In the genomic region with DNA sequence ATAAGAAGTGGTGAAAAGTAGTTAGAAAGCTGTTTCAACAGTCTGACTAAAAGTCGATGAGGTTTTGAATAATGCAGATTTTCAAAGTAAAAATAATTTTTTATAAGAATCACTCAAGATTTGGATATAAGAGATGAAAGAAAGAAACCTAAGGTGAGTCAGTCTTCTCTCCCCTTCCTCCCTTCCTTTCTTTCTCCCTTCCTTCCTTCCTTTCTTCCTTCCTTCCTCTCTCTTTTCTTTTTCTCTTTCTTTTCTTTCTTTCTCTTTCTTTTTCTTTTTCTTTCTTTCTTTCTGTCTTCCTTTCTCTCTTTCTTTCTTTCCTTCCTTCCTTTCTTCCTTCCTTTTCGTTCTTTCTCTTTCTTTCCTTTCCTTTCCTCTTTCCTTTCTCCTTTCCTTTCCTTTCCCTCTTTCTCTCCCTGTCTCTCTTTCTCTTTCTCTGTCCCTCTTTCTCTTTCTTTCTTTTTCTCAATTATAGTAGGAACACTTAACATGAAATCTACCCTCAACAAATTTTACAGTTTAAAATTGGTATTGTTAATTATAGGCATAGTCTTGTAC, we compare ENCODE assay signal across 35 cellular contexts.
"Had no signal": no experiment of that assay in that cellular context is flagged by ENCODE, and none has a peak within 500 bp of the region (broad histone marks: within the 10 kb centered on the region; RNA-seq: fewer than 3 reads in every experiment).

No MANE protein-coding gene starts in this region.

- DNase-seq: activated CD4-positive, alpha-beta memory T cell treated with anti-CD3 and anti-CD28 coated beads, Interleukin-2, amount 10 ng/mL, durations not matched to agents 7 days and 5 days; activated CD4-positive, alpha-beta T cell treated with anti-CD3 and anti-CD28 coated beads for 1 hour; activated CD4-positive, alpha-beta T cell treated with anti-CD3 and anti-CD28 coated beads for 36 hours; activated CD4-positive, alpha-beta T cell treated with anti-CD3 and anti-CD28 coated beads for 48 hours; activated CD4-positive, alpha-beta T cell treated with anti-CD3 and anti-CD28 coated beads, Interleukin-2, amount 10 ng/mL, durations not matched to agents 7 days and 5 days; activated CD4-positive, alpha-beta T cell treated with anti-CD3 and anti-CD28 coated beads, Interleukin-2, amount 50 U/mL, for 48 hours; activated CD4-positive, CD25-positive, alpha-beta regulatory T cell; activated CD8-positive, alpha-beta memory T cell treated with anti-CD3 and anti-CD28 coated beads for 24 hours; activated CD8-positive, alpha-beta memory T cell treated with anti-CD3 and anti-CD28 coated beads, Interleukin-2, amount 10 ng/mL, durations not matched to agents 7 days and 5 days; activated CD8-positive, alpha-beta memory T cell treated with anti-CD3 and anti-CD28 coated beads, Interleukin-2, amount 50 U/mL, for 48 hours; activated CD8-positive, alpha-beta T cell treated with anti-CD3 and anti-CD28 coated beads, Interleukin-2, amount 10 ng/mL, durations not matched to agents 7 days and 5 days; activated effector memory CD4-positive, alpha-beta T cell treated with anti-CD3 and anti-CD28 coated beads, Interleukin-2, amount 50 U/mL, for 16 hours; activated gamma-delta T cell treated with Interleukin-2 at 50 U/mL for 16 hours; activated naive CD4-positive, alpha-beta T cell; activated naive CD4-positive, alpha-beta T cell treated with anti-CD3 and anti-CD28 coated beads for 36 hours; activated naive CD4-positive, alpha-beta T cell treated with anti-CD3 and anti-CD28 coated beads, Interleukin-2, amount 50 U/mL, for 16 hours; activated naive CD8-positive, alpha-beta T cell treated with anti-CD3 and anti-CD28 coated beads for 36 hours; activated T-cell treated with anti-CD3 and anti-CD28 coated beads, Interleukin-2, amount 50 U/mL, for 24 hours; activated T-cell treated with anti-CD3 and anti-CD28 coated beads, Interleukin-2, amount 50 U/mL, for 48 hours; adrenal gland; amniotic stem cell; aorta; body of pancreas; brain microvascular endothelial cell; central memory CD4-positive, alpha-beta T cell; T-helper 2 cell; T-helper 9 cell had no signal

- H3K36me3 ChIP-seq: adrenal gland, brain microvascular endothelial cell, breast epithelium had no signal

- ATAC-seq: activated CD4-positive, alpha-beta T cell treated with anti-CD3 and anti-CD28 coated beads for 36 hours; activated CD4-positive, CD25-positive, alpha-beta regulatory T cell treated with anti-CD3 and anti-CD28 coated beads, Interleukin-2, amount 50 U/mL, for 24 hours; activated CD8-positive, alpha-beta memory T cell treated with anti-CD3 and anti-CD28 coated beads, Interleukin-2, amount 10 ng/mL, durations not matched to agents 7 days and 5 days; activated CD8-positive, alpha-beta T cell treated with anti-CD3 and anti-CD28 coated beads, Interleukin-2, amount 10 ng/mL, durations not matched to agents 7 days and 5 days; activated naive CD4-positive, alpha-beta T cell treated with anti-CD3 and anti-CD28 coated beads, Interleukin-2, amount 50 U/mL, for 72 hours; body of pancreas had no signal

- H3K27ac ChIP-seq: adrenal gland, body of pancreas, brain microvascular endothelial cell, breast epithelium, VCaP had no signal

- H3K27me3 ChIP-seq: adrenal gland, body of pancreas, brain microvascular endothelial cell, breast epithelium had no signal

- H3K4me3 ChIP-seq: adrenal gland, body of pancreas, breast epithelium had no signal

- H3K9me3 ChIP-seq: body of pancreas had no signal

- H3K27me3 Mint-ChIP-seq: activated CD8-positive, alpha-beta memory T cell treated with anti-CD3 and anti-CD28 coated beads, Interleukin-2, amount 10 ng/mL, durations not matched to agents 7 days and 5 days; activated naive CD8-positive, alpha-beta T cell treated with anti-CD3 and anti-CD28 coated beads for 36 hours; activated T-cell treated with anti-CD3 and anti-CD28 coated beads, Interleukin-2, amount 50 U/mL, for 24 hours had no signal

- H3K4me1 ChIP-seq: adrenal gland, body of pancreas, breast epithelium had no signal

- H3K4me3 Mint-ChIP-seq: activated CD4-positive, alpha-beta memory T cell treated with anti-CD3 and anti-CD28 coated beads, Interleukin-2, amount 10 ng/mL, durations not matched to agents 7 days and 5 days; activated CD4-positive, alpha-beta T cell treated with anti-CD3 and anti-CD28 coated beads for 36 hours; activated CD4-positive, alpha-beta T cell treated with anti-CD3 and anti-CD28 coated beads, Interleukin-2, amount 10 ng/mL, durations not matched to agents 7 days and 5 days; activated CD8-positive, alpha-beta memory T cell treated with anti-CD3 and anti-CD28 coated beads, Interleukin-2, amount 10 ng/mL, durations not matched to agents 7 days and 5 days; activated CD8-positive, alpha-beta T cell treated with anti-CD3 and anti-CD28 coated beads, Interleukin-2, amount 10 ng/mL, durations not matched to agents 7 days and 5 days; activated naive CD4-positive, alpha-beta T cell treated with anti-CD3 and anti-CD28 coated beads for 36 hours; activated naive CD8-positive, alpha-beta T cell treated with anti-CD3 and anti-CD28 coated beads for 36 hours; activated T-cell treated with anti-CD3 and anti-CD28 coated beads, Interleukin-2, amount 50 U/mL, for 24 hours; T-helper 2 cell treated with Interferon-gamma antibody and Interleukin-4, amounts not matched to agents 5 μg/mL and 100 μg/mL, for 36 hours had no signal

- FAIRE-seq: astrocyte, colon, TTC549 had no signal

- H3K27ac Mint-ChIP-seq: activated CD4-positive, alpha-beta memory T cell treated with anti-CD3 and anti-CD28 coated beads, Interleukin-2, amount 10 ng/mL, durations not matched to agents 7 days and 5 days; activated CD4-positive, alpha-beta T cell treated with anti-CD3 and anti-CD28 coated beads for 36 hours; activated CD4-positive, alpha-beta T cell treated with anti-CD3 and anti-CD28 coated beads, Interleukin-2, amount 10 ng/mL, durations not matched to agents 7 days and 5 days; activated CD8-positive, alpha-beta memory T cell treated with anti-CD3 and anti-CD28 coated beads, Interleukin-2, amount 10 ng/mL, durations not matched to agents 7 days and 5 days; activated CD8-positive, alpha-beta T cell treated with anti-CD3 and anti-CD28 coated beads, Interleukin-2, amount 10 ng/mL, durations not matched to agents 7 days and 5 days; activated naive CD4-positive, alpha-beta T cell treated with anti-CD3 and anti-CD28 coated beads for 36 hours; activated naive CD8-positive, alpha-beta T cell treated with anti-CD3 and anti-CD28 coated beads for 36 hours; activated T-cell treated with anti-CD3 and anti-CD28 coated beads, Interleukin-2, amount 50 U/mL, for 24 hours; T-helper 2 cell treated with Interferon-gamma antibody and Interleukin-4, amounts not matched to agents 5 μg/mL and 100 μg/mL, for 36 hours had no signal

- H3K36me3 Mint-ChIP-seq: activated CD8-positive, alpha-beta memory T cell treated with anti-CD3 and anti-CD28 coated beads, Interleukin-2, amount 10 ng/mL, durations not matched to agents 7 days and 5 days; activated naive CD8-positive, alpha-beta T cell treated with anti-CD3 and anti-CD28 coated beads for 36 hours had no signal

- H3K4me1 Mint-ChIP-seq: activated CD4-positive, alpha-beta memory T cell treated with anti-CD3 and anti-CD28 coated beads, Interleukin-2, amount 10 ng/mL, durations not matched to agents 7 days and 5 days; activated CD4-positive, alpha-beta T cell treated with anti-CD3 and anti-CD28 coated beads for 36 hours; activated CD4-positive, alpha-beta T cell treated with anti-CD3 and anti-CD28 coated beads, Interleukin-2, amount 10 ng/mL, durations not matched to agents 7 days and 5 days; activated CD8-positive, alpha-beta memory T cell treated with anti-CD3 and anti-CD28 coated beads, Interleukin-2, amount 10 ng/mL, durations not matched to agents 7 days and 5 days; activated naive CD8-positive, alpha-beta T cell treated with anti-CD3 and anti-CD28 coated beads for 36 hours had no signal

- H3K9me3 Mint-ChIP-seq: activated CD4-positive, alpha-beta memory T cell treated with anti-CD3 and anti-CD28 coated beads, Interleukin-2, amount 10 ng/mL, durations not matched to agents 7 days and 5 days; T-helper 2 cell treated with Interferon-gamma antibody and Interleukin-4, amounts not matched to agents 5 μg/mL and 100 μg/mL, for 36 hours had no signal
